ENCODE assay signal across 22 cellular contexts in the genomic region with DNA sequence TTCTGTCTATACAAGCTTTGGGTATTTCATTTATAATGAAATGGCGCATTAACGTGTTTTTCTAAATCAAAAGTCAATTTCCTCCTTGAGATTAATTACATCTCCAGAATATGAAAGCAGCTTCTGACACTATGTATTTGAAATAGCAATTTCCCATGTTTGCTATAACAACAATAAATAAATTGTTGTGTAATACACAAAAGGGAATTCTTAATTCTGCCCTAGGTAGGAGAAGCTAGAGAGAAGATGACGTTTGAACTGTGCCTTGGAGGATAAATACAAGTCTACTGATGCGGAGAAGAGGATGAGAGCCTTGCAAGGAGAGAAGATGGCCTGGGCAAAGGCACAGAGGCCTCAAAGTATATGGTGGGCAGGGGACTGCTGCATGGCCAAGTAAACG. TPM values are rescaled to one million over a fixed set of nuclear protein-coding genes. Genes with fewer than 3 reads are reported as not detected.
"Had no signal": no experiment of that assay in that cellular context is flagged by ENCODE, and none has a peak within 500 bp of the region (broad histone marks: within the 10 kb centered on the region; RNA-seq: fewer than 3 reads in every experiment).

No MANE protein-coding gene starts in this region.

- H3K27ac ChIP-seq: SK-N-MC, suprapubic skin had no signal

- H3K4me3 ChIP-seq: lung, SK-N-MC, suprapubic skin had no signal

- H3K4me3 Mint-ChIP-seq: activated CD4-positive, alpha-beta memory T cell treated with anti-CD3 and anti-CD28 coated beads, Interleukin-2, amount 10 ng/mL, durations not matched to agents 7 days and 5 days; activated CD8-positive, alpha-beta memory T cell treated with anti-CD3 and anti-CD28 coated beads, Interleukin-2, amount 10 ng/mL, durations not matched to agents 7 days and 5 days; activated naive CD8-positive, alpha-beta T cell; T-helper 2 cell treated with Interferon-gamma antibody and Interleukin-4, amounts not matched to agents 5 μg/mL and 100 μg/mL, for 36 hours; type B pancreatic cell; WTC11 had no signal

- H3K36me3 ChIP-seq: suprapubic skin had no signal

- H3K36me3 Mint-ChIP-seq: activated CD8-positive, alpha-beta memory T cell treated with anti-CD3 and anti-CD28 coated beads, Interleukin-2, amount 10 ng/mL, durations not matched to agents 7 days and 5 days; activated naive CD8-positive, alpha-beta T cell; immature natural killer cell; type B pancreatic cell; WTC11 had no signal

- H3K27me3 Mint-ChIP-seq: stimulated activated naive CD8-positive, alpha-beta T cell treated with anti-CD3 and anti-CD28 coated beads, Interleukin-15, amount 100 ng/mL, for 72 hours had no signal

- H3K9me3 Mint-ChIP-seq: activated CD4-positive, alpha-beta memory T cell treated with anti-CD3 and anti-CD28 coated beads, Interleukin-2, amount 10 ng/mL, durations not matched to agents 7 days and 5 days; immature natural killer cell; stimulated activated naive CD8-positive, alpha-beta T cell treated with anti-CD3 and anti-CD28 coated beads, Interleukin-15, amount 100 ng/mL, for 72 hours; T-helper 2 cell treated with Interferon-gamma antibody and Interleukin-4, amounts not matched to agents 5 μg/mL and 100 μg/mL, for 36 hours; type B pancreatic cell; WTC11 had no signal

- DNase-seq: activated CD4-positive, alpha-beta memory T cell treated with anti-CD3 and anti-CD28 coated beads, Interleukin-2, amount 10 ng/mL, durations not matched to agents 7 days and 5 days; activated CD4-positive, alpha-beta T cell treated with anti-CD3 and anti-CD28 coated beads for 48 hours; activated CD8-positive, alpha-beta memory T cell treated with anti-CD3 and anti-CD28 coated beads, Interleukin-2, amount 10 ng/mL, durations not matched to agents 7 days and 5 days; amygdala; erythroblast; foreskin melanocyte; immature natural killer cell; kidney glomerular epithelial cell; midbrain; occipital lobe; posterior cingulate gyrus; stimulated activated CD4-positive, alpha-beta T cell treated with anti-CD3 and anti-CD28 coated beads, Interleukin-2, amount 100 ng/mL, for 24 hours; stimulated activated naive CD8-positive, alpha-beta T cell treated with anti-CD3 and anti-CD28 coated beads, Interleukin-15, amount 100 ng/mL, for 72 hours had no signal

- ATAC-seq: activated CD8-positive, alpha-beta memory T cell treated with anti-CD3 and anti-CD28 coated beads, Interleukin-2, amount 10 ng/mL, durations not matched to agents 7 days and 5 days; stimulated activated naive CD8-positive, alpha-beta T cell treated with anti-CD3 and anti-CD28 coated beads, Interleukin-15, amount 100 ng/mL, for 72 hours; WTC11 had no signal

- H3K27ac Mint-ChIP-seq: activated CD4-positive, alpha-beta memory T cell treated with anti-CD3 and anti-CD28 coated beads, Interleukin-2, amount 10 ng/mL, durations not matched to agents 7 days and 5 days; activated CD8-positive, alpha-beta memory T cell treated with anti-CD3 and anti-CD28 coated beads, Interleukin-2, amount 10 ng/mL, durations not matched to agents 7 days and 5 days; activated naive CD8-positive, alpha-beta T cell; type B pancreatic cell; WTC11 had no signal

- H3K9me3 ChIP-seq: suprapubic skin had no signal

RNA-seq across cellular contexts. Expression of gene HLA-DOA, which starts 7.6 kb away (rescaled TPM):
- total RNA-seq: myocyte had no signal

RNA-seq across cellular contexts. Expression of gene HLA-DPA1, which starts 56.4 kb away (rescaled TPM):
- polyA plus RNA-seq: neural cell had no signal
